In the genomic region with DNA sequence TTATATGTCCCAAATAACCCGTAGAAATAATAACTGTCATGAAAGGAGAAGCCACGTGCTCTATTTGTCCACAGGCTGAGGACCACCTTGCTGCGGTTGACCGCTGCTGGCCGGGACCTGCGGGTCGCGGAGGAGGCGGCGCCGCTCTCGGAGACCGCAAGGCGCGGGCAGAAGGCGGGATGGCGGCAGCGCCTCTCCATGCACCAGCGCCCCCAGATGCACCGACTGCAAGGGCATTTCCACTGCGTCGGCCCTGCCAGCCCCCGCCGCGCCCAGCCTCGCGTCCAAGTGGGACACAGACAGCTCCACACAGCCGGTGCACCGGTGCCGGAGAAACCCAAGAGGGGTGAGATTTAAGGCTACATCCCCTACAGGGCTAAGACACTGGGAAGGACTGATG, we compare ENCODE assay signal across 9 cellular contexts. TPM values are rescaled to one million over a fixed set of nuclear protein-coding genes. Genes with fewer than 3 reads are reported as not detected.
DNase-seq lines count a peak whose midpoint lies in the region; ATAC-seq lines count a peak whose summit lies in the region.
"Had no signal": no experiment of that assay in that cellular context is flagged by ENCODE, and none has a peak within 500 bp of the region (broad histone marks: within the 10 kb centered on the region; RNA-seq: fewer than 3 reads in every experiment).

No MANE protein-coding gene starts in this region.

- DNase-seq in DMS53 (lab: John Stamatoyannopoulos, UW) (peak; percentile 27), DMS53 treated with DMSO at 0.1 percent for 48 hours (lab: John Stamatoyannopoulos, UW; ENCODE audit: unreplicated experiment) (no peak), T-helper 17 cell (peak in 2 of 3 donors; percentile 9 to 25), ecto neural progenitor cell (ENCODE audit: low spot score) (peak; percentile 69), naive B cell (peak; percentile 56), medulla oblongata (ENCODE audit: extremely low spot score) (no peak), NCI-H226 (no peak)

- peaks cover 8% of the 10 kb centered on the region for H3K4me1 Mint-ChIP-seq in T-helper 17 cell
- peaks cover 4 to 15% (median 4%) of the 10 kb centered on the region in 3 donors for H3K4me1 Mint-ChIP-seq in naive B cell

- H3K27ac Mint-ChIP-seq in T-helper 17 cell: no peak overlapping the region
- H3K27ac Mint-ChIP-seq in naive B cell: peak overlapping the region in 1 of 6 donors; percentile 78

- H3K27me3 Mint-ChIP-seq in T-helper 17 cell: peaks cover 11% of the 10 kb centered on the region
- H3K27me3 Mint-ChIP-seq in naive B cell: no peaks in the 10 kb centered on the region

- H3K9me3 Mint-ChIP-seq in naive B cell: no peaks in the 10 kb centered on the region

- peak; percentile 68 for ATAC-seq in T-helper 17 cell
- peak; percentile 94 to 95 for ATAC-seq in naive B cell (ENCODE audit: low read depth in 2 of 2)
- no peak for ATAC-seq in GM21447 (IDR thresholded peaks at IDR 0.05; ENCODE audit: unreplicated experiment)

- H3K36me3 Mint-ChIP-seq in T-helper 17 cell (ENCODE audit: low read depth): no peaks in the 10 kb centered on the region
- H3K36me3 Mint-ChIP-seq in naive B cell: no peaks in the 10 kb centered on the region

- H3K4me3 Mint-ChIP-seq in T-helper 17 cell: peak overlapping the region; percentile 69
- H3K4me3 Mint-ChIP-seq in naive B cell: peak overlapping the region; percentile 9 to 85 (median 68)

- H3K9me3 ChIP-seq in T-helper 17 cell (ENCODE audit: control insufficient read depth, low read length, poor library complexity, severe bottlenecking): no peaks in the 10 kb centered on the region
- H3K9me3 ChIP-seq: neutrophil had no signal

RNA-seq across cellular contexts. Expression of gene RPGRIP1, which starts 21.0 kb away (rescaled TPM):
- total RNA-seq in T-helper 17 cell: under 1 TPM in 1 of 2 donors, not detected in 1; 0.94 TPM
- under 1 TPM in 1 of 6 donors, not detected in 5; 0.26 TPM for polyA plus RNA-seq in naive B cell (ENCODE audit: low read depth in 6 of 6)

RNA-seq across cellular contexts. Expression of gene HNRNPC, which starts 31.6 kb away (rescaled TPM):
- 100 to 1,000 TPM; 576 to 580 TPM for total RNA-seq in T-helper 17 cell
- 1,000 to 10,000 TPM in 2 of 6 donors, 100 to 1,000 TPM in 4; 797 to 1,243 (median 873) TPM for polyA plus RNA-seq in naive B cell (ENCODE audit: low read depth in 6 of 6)

Comparison
In these comparisons a context has a peak if more than half of its experiments do, and no peak if none do; other contexts are left out.
1. DNase-seq: peak in DMS53 (single experiment), T-helper 17 cell (2 of 3), ecto neural progenitor cell (single experiment) and naive B cell (single experiment); none in DMS53 treated with DMSO at 0.1 percent for 48 hours (single experiment), medulla oblongata (single experiment) and NCI-H226 (single experiment).